Comparison of ENCODE assay signal across 19 cellular contexts in the genomic region with DNA sequence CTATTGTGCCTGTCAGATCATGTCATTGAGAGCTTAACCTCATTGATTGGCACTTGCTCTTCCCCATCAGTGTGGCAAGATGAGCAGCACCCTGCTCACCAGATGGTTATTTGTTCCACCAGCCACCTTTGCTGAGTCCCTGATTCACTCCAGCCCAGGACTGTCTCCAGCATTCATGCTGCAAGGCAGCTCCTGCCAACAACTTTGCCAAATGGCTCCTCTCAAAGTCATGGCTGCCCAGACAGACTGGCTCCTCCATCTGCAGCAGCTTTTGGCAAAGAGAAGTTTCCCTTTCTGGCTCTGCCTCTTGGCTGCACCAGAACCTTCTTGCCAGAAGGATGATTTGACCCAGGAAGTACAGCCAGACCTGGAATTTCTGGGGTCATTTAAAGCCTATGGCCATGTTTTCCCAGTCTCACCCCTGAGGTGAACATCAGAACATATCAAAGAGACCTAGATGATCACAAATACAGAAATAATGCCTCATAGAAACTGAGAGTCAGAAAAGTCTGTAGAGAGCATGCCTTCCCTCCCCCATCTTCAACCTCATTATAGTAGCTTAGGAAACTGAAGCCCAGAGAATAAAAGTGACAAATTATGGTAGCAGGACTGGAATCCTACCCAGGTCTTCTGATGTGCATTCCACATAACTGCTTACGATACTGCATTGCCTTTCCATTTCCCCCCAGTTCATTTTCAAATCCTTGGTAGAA. TPM values are rescaled to one million over a fixed set of nuclear protein-coding genes. Genes with fewer than 3 reads are reported as not detected.
A peak's percentile ranks its signal among the peaks of the same experiment; 100 is the strongest.
DNase-seq lines count a peak whose midpoint lies in the region; ATAC-seq lines count a peak whose summit lies in the region.
"Had no signal": no experiment of that assay in that cellular context is flagged by ENCODE, and none has a peak within 500 bp of the region (broad histone marks: within the 10 kb centered on the region; RNA-seq: fewer than 3 reads in every experiment).

No MANE protein-coding gene starts in this region.

- H3K4me3 Mint-ChIP-seq in stimulated activated effector memory CD8-positive, alpha-beta T cell treated with anti-CD3 and anti-CD28 coated beads, Interleukin-12 subunit alpha, Interleukin-12 subunit beta, amount 100 ng/mL, for 72 hours = no peak overlapping the region
- H3K4me3 Mint-ChIP-seq in activated naive CD4-positive, alpha-beta T cell treated with anti-CD3 and anti-CD28 coated beads for 36 hours = no peak overlapping the region
- H3K4me3 Mint-ChIP-seq: CD14-positive monocyte had no signal

- in situ Hi-C loops in G401 (cut with HindIII; ENCODE audit: low sequenced_read_pairs) = no loop called here

- peak; percentile 51 for ATAC-seq in stimulated activated effector memory CD8-positive, alpha-beta T cell treated with anti-CD3 and anti-CD28 coated beads, Interleukin-12 subunit alpha, Interleukin-12 subunit beta, amount 100 ng/mL, for 72 hours

- H3K4me1 Mint-ChIP-seq in stimulated activated effector memory CD8-positive, alpha-beta T cell treated with anti-CD3 and anti-CD28 coated beads, Interleukin-12 subunit alpha, Interleukin-12 subunit beta, amount 100 ng/mL, for 72 hours = peaks cover 15% of the 10 kb centered on the region
- H3K4me1 Mint-ChIP-seq in activated naive CD4-positive, alpha-beta T cell treated with anti-CD3 and anti-CD28 coated beads for 36 hours (ENCODE audit: low read depth) = peaks cover 8% of the 10 kb centered on the region
- H3K4me1 Mint-ChIP-seq: CD14-positive monocyte had no signal

- CTCF ChIA-PET in activated naive CD4-positive, alpha-beta T cell treated with anti-CD3 and anti-CD28 coated beads for 36 hours (lab: Charles Lee) = interaction anchor here (0.7 kb wide), 1 partner anchor 335 kb away, joined by 3 read pairs; no protein-coding TSS in a partner anchor

- no peaks in the 10 kb centered on the region for H3K36me3 Mint-ChIP-seq in stimulated activated effector memory CD8-positive, alpha-beta T cell treated with anti-CD3 and anti-CD28 coated beads, Interleukin-12 subunit alpha, Interleukin-12 subunit beta, amount 100 ng/mL, for 72 hours
- no peaks in the 10 kb centered on the region for H3K36me3 Mint-ChIP-seq in activated naive CD4-positive, alpha-beta T cell treated with anti-CD3 and anti-CD28 coated beads for 36 hours (ENCODE audit: low read depth)
- H3K36me3 Mint-ChIP-seq: CD14-positive monocyte had no signal

- intact Hi-C loops in activated naive CD4-positive, alpha-beta T cell treated with anti-CD3 and anti-CD28 coated beads for 36 hours (cut with micrococcal nuclease) = no loop called here

- no peaks in the 10 kb centered on the region for H3K27me3 Mint-ChIP-seq in activated naive CD4-positive, alpha-beta T cell treated with anti-CD3 and anti-CD28 coated beads for 36 hours (ENCODE audit: low read depth)

- H3K27ac Mint-ChIP-seq in stimulated activated effector memory CD8-positive, alpha-beta T cell treated with anti-CD3 and anti-CD28 coated beads, Interleukin-12 subunit alpha, Interleukin-12 subunit beta, amount 100 ng/mL, for 72 hours = no peak overlapping the region
- no peak overlapping the region for H3K27ac Mint-ChIP-seq in activated naive CD4-positive, alpha-beta T cell treated with anti-CD3 and anti-CD28 coated beads for 36 hours
- H3K27ac Mint-ChIP-seq: CD14-positive monocyte had no signal

- DNase-seq in G401 (ENCODE audit: low spot score) (peak; percentile 96), NCI-H1694 treated with DMSO at 0.1 percent for 48 hours (lab: John Stamatoyannopoulos, UW) (peak; percentile 31), cerebellar nuclear complex (lab: John Stamatoyannopoulos, UW) (peak; percentile 52 to 89), midbrain (lab: John Stamatoyannopoulos, UW) (no peak)
- no peak for DNase-seq in stimulated activated effector memory CD8-positive, alpha-beta T cell treated with anti-CD3 and anti-CD28 coated beads, Interleukin-12 subunit alpha, Interleukin-12 subunit beta, amount 100 ng/mL, for 72 hours (ENCODE audit: low spot score in 2 of 2)
- no peak for DNase-seq in activated CD4-positive, alpha-beta T cell treated with anti-CD3 and anti-CD28 coated beads for 1 hour
- DNase-seq in activated naive CD4-positive, alpha-beta T cell treated with anti-CD3 and anti-CD28 coated beads for 36 hours = no peak
- DNase-seq: DND-41; GM23248; NCI-H1048; NCI-H1436 treated with DMSO at 0.1 percent for 48 hours; NCI-H2081 treated with DMSO at 0.1 percent for 48 hours; NCI-H226; NCI-H526 treated with DMSO at 0.1 percent for 48 hours; NK-92 treated with Interleukin-12 subunit alpha and Interleukin-12 subunit beta, amount 100 ng/mL, for 24 hours; Peyer's patch; SW 1271 had no signal

- H3K9me3 Mint-ChIP-seq in stimulated activated effector memory CD8-positive, alpha-beta T cell treated with anti-CD3 and anti-CD28 coated beads, Interleukin-12 subunit alpha, Interleukin-12 subunit beta, amount 100 ng/mL, for 72 hours = no peaks in the 10 kb centered on the region
- no peaks in the 10 kb centered on the region for H3K9me3 Mint-ChIP-seq in activated naive CD4-positive, alpha-beta T cell treated with anti-CD3 and anti-CD28 coated beads for 36 hours
- H3K9me3 Mint-ChIP-seq: CD14-positive monocyte had no signal

RNA-seq across cellular contexts. Expression of gene PPP2R2B, which starts 10.4 kb away (rescaled TPM):
- total RNA-seq in G401 (2014; rRNA removed; shearing (Covaris generic)) = not detected in 2 replicates
- total RNA-seq in activated naive CD4-positive, alpha-beta T cell treated with anti-CD3 and anti-CD28 coated beads for 36 hours = not detected
- total RNA-seq: SK-MEL-5 had no signal

Comparison
In these comparisons a context has a peak if more than half of its experiments do, and no peak if none do; other contexts are left out.
1. DNase-seq: peak in G401 (single experiment), NCI-H1694 treated with DMSO at 0.1 percent for 48 hours (single experiment) and cerebellar nuclear complex (2 of 2); none in stimulated activated effector memory CD8-positive, alpha-beta T cell treated with anti-CD3 and anti-CD28 coated beads, Interleukin-12 subunit alpha, Interleukin-12 subunit beta, amount 100 ng/mL, for 72 hours (0 of 2), activated CD4-positive, alpha-beta T cell treated with anti-CD3 and anti-CD28 coated beads for 1 hour (single experiment), activated naive CD4-positive, alpha-beta T cell treated with anti-CD3 and anti-CD28 coated beads for 36 hours (single experiment) and midbrain (single experiment).